39 cellular contexts compared by ENCODE assay signal in genomic region chrX:49212209-49212608, GRCh38. TPM values are rescaled to one million over a fixed set of nuclear protein-coding genes. Genes with fewer than 3 reads are reported as not detected.
"Had no signal": no experiment of that assay in that cellular context is flagged by ENCODE, and none has a peak within 500 bp of the region (broad histone marks: within the 10 kb centered on the region; RNA-seq: fewer than 3 reads in every experiment).

No MANE protein-coding gene starts in this region.

- H3K27me3 Mint-ChIP-seq: activated naive CD4-positive, alpha-beta T cell treated with anti-CD3 and anti-CD28 coated beads, Interleukin-2, amount 50 U/mL, for 24 hours; activated naive CD8-positive, alpha-beta T cell; activated naive CD8-positive, alpha-beta T cell treated with anti-CD3 and anti-CD28 coated beads for 36 hours; activated naive CD8-positive, alpha-beta T cell treated with anti-CD3 and anti-CD28 coated beads, Interleukin-2, amount 10 ng/mL, durations not matched to agents 7 days and 5 days; activated naive CD8-positive, alpha-beta T cell treated with anti-CD3 and anti-CD28 coated beads, Interleukin-2, amount 50 U/mL, for 24 hours; activated T-helper 17 cell treated with anti-CD3 and anti-CD28 coated beads, Interleukin-2, amount 50 U/mL, for 72 hours; central memory CD8-positive, alpha-beta T cell had no signal

- H3K36me3 Mint-ChIP-seq: activated naive CD4-positive, alpha-beta T cell treated with anti-CD3 and anti-CD28 coated beads, Interleukin-2, amount 10 ng/mL, durations not matched to agents 7 days and 5 days; activated naive CD4-positive, alpha-beta T cell treated with anti-CD3 and anti-CD28 coated beads, Interleukin-2, amount 50 U/mL, for 72 hours; activated naive CD8-positive, alpha-beta T cell; activated naive CD8-positive, alpha-beta T cell treated with anti-CD3 and anti-CD28 coated beads for 36 hours; activated naive CD8-positive, alpha-beta T cell treated with anti-CD3 and anti-CD28 coated beads, Interleukin-2, amount 10 ng/mL, durations not matched to agents 7 days and 5 days; brain had no signal

- FAIRE-seq: colon had no signal

- H3K4me3 ChIP-seq: adrenal gland, ascending aorta, body of pancreas, breast epithelium, cardiac muscle cell had no signal

- H3K4me3 Mint-ChIP-seq: activated naive CD4-positive, alpha-beta T cell treated with anti-CD3 and anti-CD28 coated beads for 36 hours; activated naive CD4-positive, alpha-beta T cell treated with anti-CD3 and anti-CD28 coated beads, Interleukin-2, amount 10 ng/mL, durations not matched to agents 7 days and 5 days; activated naive CD4-positive, alpha-beta T cell treated with anti-CD3 and anti-CD28 coated beads, Interleukin-2, amount 50 U/mL, for 24 hours; activated naive CD8-positive, alpha-beta T cell; activated naive CD8-positive, alpha-beta T cell treated with anti-CD3 and anti-CD28 coated beads for 36 hours; activated naive CD8-positive, alpha-beta T cell treated with anti-CD3 and anti-CD28 coated beads, Interleukin-2, amount 10 ng/mL, durations not matched to agents 7 days and 5 days; activated naive CD8-positive, alpha-beta T cell treated with anti-CD3 and anti-CD28 coated beads, Interleukin-2, amount 50 U/mL, for 24 hours; activated T-cell treated with anti-CD3 and anti-CD28 coated beads, Interleukin-2, amount 50 U/mL, for 24 hours; activated T-cell treated with anti-CD3 and anti-CD28 coated beads, Interleukin-2, amount 50 U/mL, for 4 hours; activated T-cell treated with anti-CD3 and anti-CD28 coated beads, Interleukin-2, amount 50 U/mL, for 72 hours; activated T-helper 1 cell treated with anti-CD3 and anti-CD28 coated beads, Interleukin-12 subunit alpha, Interleukin-12 subunit beta, Interleukin-2, Interleukin-4 antibody, amounts not matched to agents 30 ng/mL and 10 ng/mL and 1 ng/mL, durations not matched to agents 14 hours and 24 hours and 36 hours; activated T-helper 17 cell treated with anti-CD3 and anti-CD28 coated beads, Interleukin-2, amount 50 U/mL, for 72 hours; brain; central memory CD8-positive, alpha-beta T cell had no signal

- H3K36me3 ChIP-seq: adrenal gland, ascending aorta, brain microvascular endothelial cell, breast epithelium, cardiac muscle cell had no signal

- H3K27ac ChIP-seq: adrenal gland, ascending aorta, body of pancreas, brain microvascular endothelial cell, breast epithelium, cardiac muscle cell had no signal

- H3K9me3 ChIP-seq: adrenal gland, ascending aorta, body of pancreas, breast epithelium had no signal

- H3K9me3 Mint-ChIP-seq: activated naive CD4-positive, alpha-beta T cell treated with anti-CD3 and anti-CD28 coated beads for 36 hours; activated naive CD4-positive, alpha-beta T cell treated with anti-CD3 and anti-CD28 coated beads, Interleukin-2, amount 50 U/mL, for 24 hours; activated naive CD8-positive, alpha-beta T cell treated with anti-CD3 and anti-CD28 coated beads for 36 hours; activated naive CD8-positive, alpha-beta T cell treated with anti-CD3 and anti-CD28 coated beads, Interleukin-2, amount 10 ng/mL, durations not matched to agents 7 days and 5 days; activated naive CD8-positive, alpha-beta T cell treated with anti-CD3 and anti-CD28 coated beads, Interleukin-2, amount 50 U/mL, for 24 hours; activated T-cell treated with anti-CD3 and anti-CD28 coated beads, Interleukin-2, amount 50 U/mL, for 24 hours; activated T-cell treated with anti-CD3 and anti-CD28 coated beads, Interleukin-2, amount 50 U/mL, for 4 hours; activated T-helper 1 cell treated with anti-CD3 and anti-CD28 coated beads, Interleukin-12 subunit alpha, Interleukin-12 subunit beta, Interleukin-2, Interleukin-4 antibody, amounts not matched to agents 30 ng/mL and 10 ng/mL and 1 ng/mL, durations not matched to agents 14 hours and 24 hours and 36 hours; activated T-helper 17 cell treated with anti-CD3 and anti-CD28 coated beads, Interleukin-2, amount 50 U/mL, for 72 hours; activated T-helper 2 cell treated with anti-CD3 and anti-CD28 coated beads, Interferon-gamma antibody, Interleukin-2, Interleukin-4, amounts not matched to agents 10 μg/mL and 5 μg/mL and 100 μg/mL, durations not matched to agents 14 hours and 24 hours and 36 hours; central memory CD8-positive, alpha-beta T cell had no signal

- H3K4me1 ChIP-seq: adrenal gland, ascending aorta, body of pancreas, breast epithelium had no signal

- H3K27ac Mint-ChIP-seq: activated naive CD4-positive, alpha-beta T cell treated with anti-CD3 and anti-CD28 coated beads for 36 hours; activated naive CD4-positive, alpha-beta T cell treated with anti-CD3 and anti-CD28 coated beads, Interleukin-2, amount 10 ng/mL, durations not matched to agents 7 days and 5 days; activated naive CD4-positive, alpha-beta T cell treated with anti-CD3 and anti-CD28 coated beads, Interleukin-2, amount 50 U/mL, for 24 hours; activated naive CD4-positive, alpha-beta T cell treated with anti-CD3 and anti-CD28 coated beads, Interleukin-2, amount 50 U/mL, for 72 hours; activated naive CD8-positive, alpha-beta T cell; activated naive CD8-positive, alpha-beta T cell treated with anti-CD3 and anti-CD28 coated beads for 36 hours; activated naive CD8-positive, alpha-beta T cell treated with anti-CD3 and anti-CD28 coated beads, Interleukin-2, amount 10 ng/mL, durations not matched to agents 7 days and 5 days; activated naive CD8-positive, alpha-beta T cell treated with anti-CD3 and anti-CD28 coated beads, Interleukin-2, amount 50 U/mL, for 24 hours; activated T-cell treated with anti-CD3 and anti-CD28 coated beads, Interleukin-2, amount 50 U/mL, for 24 hours; activated T-cell treated with anti-CD3 and anti-CD28 coated beads, Interleukin-2, amount 50 U/mL, for 72 hours; activated T-helper 1 cell treated with anti-CD3 and anti-CD28 coated beads, Interleukin-12 subunit alpha, Interleukin-12 subunit beta, Interleukin-2, Interleukin-4 antibody, amounts not matched to agents 30 ng/mL and 10 ng/mL and 1 ng/mL, durations not matched to agents 14 hours and 24 hours and 36 hours; activated T-helper 17 cell treated with anti-CD3 and anti-CD28 coated beads, Interleukin-2, amount 50 U/mL, for 72 hours; activated T-helper 2 cell treated with anti-CD3 and anti-CD28 coated beads, Interferon-gamma antibody, Interleukin-2, Interleukin-4, amounts not matched to agents 10 μg/mL and 5 μg/mL and 100 μg/mL, durations not matched to agents 14 hours and 24 hours and 36 hours; brain had no signal

- H3K27me3 ChIP-seq: adrenal gland, ascending aorta, body of pancreas, brain microvascular endothelial cell, cardiac muscle cell had no signal

- ATAC-seq: activated naive CD4-positive, alpha-beta T cell treated with anti-CD3 and anti-CD28 coated beads, Interleukin-2, amount 50 U/mL, for 72 hours; activated naive CD8-positive, alpha-beta T cell treated with anti-CD3 and anti-CD28 coated beads, Interleukin-2, amount 50 U/mL, for 24 hours; activated T-cell treated with anti-CD3 and anti-CD28 coated beads, Interleukin-2, amount 50 U/mL, for 4 hours; activated T-cell treated with anti-CD3 and anti-CD28 coated beads, Interleukin-2, amount 50 U/mL, for 72 hours; activated T-helper 17 cell treated with anti-CD3 and anti-CD28 coated beads, Interleukin-2, amount 50 U/mL, for 72 hours; body of pancreas had no signal

- DNase-seq: activated effector memory CD4-positive, alpha-beta T cell treated with anti-CD3 and anti-CD28 coated beads, Interleukin-2, amount 50 U/mL, for 16 hours; activated effector memory CD4-positive, alpha-beta T cell treated with Interleukin-2 at 50 U/mL for 16 hours; activated gamma-delta T cell; activated gamma-delta T cell treated with Interleukin-2 at 50 U/mL for 16 hours; activated naive CD4-positive, alpha-beta T cell; activated naive CD4-positive, alpha-beta T cell treated with anti-CD3 and anti-CD28 coated beads for 36 hours; activated naive CD4-positive, alpha-beta T cell treated with anti-CD3 and anti-CD28 coated beads, Interleukin-2, amount 10 ng/mL, durations not matched to agents 7 days and 5 days; activated naive CD4-positive, alpha-beta T cell treated with anti-CD3 and anti-CD28 coated beads, Interleukin-2, amount 50 U/mL, for 16 hours; activated naive CD4-positive, alpha-beta T cell treated with Interleukin-2 at 50 U/mL for 16 hours; activated naive CD8-positive, alpha-beta T cell treated with anti-CD3 and anti-CD28 coated beads for 36 hours; activated naive CD8-positive, alpha-beta T cell treated with anti-CD3 and anti-CD28 coated beads, Interleukin-2, amount 10 ng/mL, durations not matched to agents 7 days and 5 days; activated naive CD8-positive, alpha-beta T cell treated with anti-CD3 and anti-CD28 coated beads, Interleukin-2, amount 50 U/mL, for 24 hours; activated T-cell treated with anti-CD3 and anti-CD28 coated beads, Interleukin-2, amount 50 U/mL, for 24 hours; activated T-cell treated with anti-CD3 and anti-CD28 coated beads, Interleukin-2, amount 50 U/mL, for 4 hours; activated T-cell treated with anti-CD3 and anti-CD28 coated beads, Interleukin-2, amount 50 U/mL, for 48 hours; activated T-cell treated with anti-CD3 and anti-CD28 coated beads, Interleukin-2, amount 50 U/mL, for 72 hours; adrenal gland; amniotic stem cell; amygdala; anterior cingulate cortex; aorta; body of pancreas; brain microvascular endothelial cell; caudate nucleus; central memory CD4-positive, alpha-beta T cell; cerebellar nuclear complex had no signal

- H3K4me1 Mint-ChIP-seq: activated naive CD4-positive, alpha-beta T cell treated with anti-CD3 and anti-CD28 coated beads, Interleukin-2, amount 10 ng/mL, durations not matched to agents 7 days and 5 days; activated naive CD4-positive, alpha-beta T cell treated with anti-CD3 and anti-CD28 coated beads, Interleukin-2, amount 50 U/mL, for 24 hours; activated naive CD8-positive, alpha-beta T cell treated with anti-CD3 and anti-CD28 coated beads for 36 hours; activated T-helper 17 cell treated with anti-CD3 and anti-CD28 coated beads, Interleukin-2, amount 50 U/mL, for 72 hours; brain; central memory CD8-positive, alpha-beta T cell had no signal

RNA-seq across cellular contexts. Expression of gene CACNA1F, which starts 20.9 kb away (rescaled TPM):
- total RNA-seq: ascending aorta, chondrocyte had no signal
